In the genomic region with DNA sequence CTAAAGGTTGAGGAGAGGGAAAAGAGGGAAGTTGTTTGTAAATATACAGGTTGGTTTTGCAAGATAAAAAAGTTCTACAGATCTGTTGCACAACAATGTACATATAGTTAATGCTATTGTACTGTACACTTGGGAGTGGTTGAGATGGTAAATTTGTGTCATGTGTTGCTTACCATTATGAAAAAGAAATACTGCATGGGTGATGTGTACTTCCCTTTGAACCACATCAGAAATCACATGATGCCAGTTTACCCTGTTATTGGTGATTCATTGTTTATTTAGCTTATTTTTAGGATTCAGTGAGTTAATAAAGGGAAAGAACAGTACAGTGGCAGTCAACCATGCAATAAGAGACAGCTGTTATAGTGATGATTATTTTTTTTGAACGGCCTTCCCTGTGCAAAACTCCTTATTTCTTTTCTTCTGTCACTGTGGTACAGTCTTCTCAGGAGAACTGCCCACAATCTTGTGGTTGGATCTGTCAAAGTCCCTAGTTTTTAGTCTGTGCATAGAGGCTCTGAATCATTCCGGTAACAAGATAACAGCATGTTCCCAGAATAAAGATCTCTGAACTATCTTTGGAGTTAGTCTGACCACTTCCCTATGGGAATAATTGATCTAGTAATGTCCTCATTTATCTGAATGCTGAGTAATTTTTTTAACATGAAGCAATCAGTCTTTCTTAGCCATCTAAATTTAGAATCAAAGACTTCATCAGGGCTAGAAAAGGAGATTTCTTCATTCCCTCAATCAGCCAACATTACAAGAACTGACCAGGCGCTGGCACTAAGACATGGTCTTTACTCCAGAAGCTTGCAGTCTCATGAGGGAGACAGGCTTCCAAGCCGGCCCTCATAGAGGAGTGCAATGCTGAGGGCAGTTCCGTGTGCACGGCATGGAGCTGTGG, we compare ENCODE assay signal across 10 cellular contexts.
DNase-seq lines count a peak whose midpoint lies in the region; ATAC-seq and TF ChIP-seq lines count a peak whose summit lies in the region.
"Had no signal": no experiment of that assay in that cellular context is flagged by ENCODE, and none has a peak within 500 bp of the region (broad histone marks: within the 10 kb centered on the region; RNA-seq: fewer than 3 reads in every experiment).

No MANE protein-coding gene starts in this region.

- H3K9me2 ChIP-seq in OCI-LY7 (ENCODE audit: insufficient read depth, low read length): no peaks in the 10 kb centered on the region

- H3K4me2 ChIP-seq in OCI-LY7 (ENCODE audit: low read length) (peak overlapping the region; percentile 46), neuronal stem cell (ENCODE audit: insufficient read depth, low read length, poor library complexity, severe bottlenecking) (no peak overlapping the region)

- intact Hi-C loops in OCI-LY7 (cut with micrococcal nuclease; ENCODE audit: unreplicated experiment): no loop called here

- no peaks in the 10 kb centered on the region for H3K27me3 ChIP-seq in neuronal stem cell (ENCODE audit: control insufficient read depth in 3 of 3, insufficient read depth in 3 of 3, low read depth in 1 of 3, low read length in 3 of 3)
- no peaks in the 10 kb centered on the region for H3K27me3 ChIP-seq in CD8-positive, alpha-beta memory T cell (ENCODE audit: insufficient read depth, low read length, poor library complexity, severe bottlenecking)

- BruUV-seq in OCI-LY7 (replicated peaks; lab: Mats Ljungman, UMichigan): no TSS peak

- peak overlapping the region; percentile 80 for H3K23ac ChIP-seq in neuronal stem cell (ENCODE audit: low read depth, low read length, poor library complexity)

- H4K91ac ChIP-seq in neuronal stem cell (ENCODE audit: low read depth, low read length, poor library complexity): no peak overlapping the region

- H3K4me3 ChIP-seq in OCI-LY7 (ENCODE audit: low read depth, low read length, poor library complexity, severe bottlenecking): no peak overlapping the region
- no peak overlapping the region for H3K4me3 ChIP-seq in neuronal stem cell (ENCODE audit: low read length in 2 of 2)
- H3K4me3 ChIP-seq in CD8-positive, alpha-beta memory T cell (ENCODE audit: low read length): no peak overlapping the region

- DNase-seq in DMS53 treated with DMSO at 0.1 percent for 48 hours (lab: John Stamatoyannopoulos, UW; ENCODE audit: unreplicated experiment) (peak; percentile 78), OCI-LY7 (ENCODE audit: low spot score) (no peak), neuronal stem cell (ENCODE audit: low spot score) (no peak)
- no peak for DNase-seq in effector memory CD8-positive, alpha-beta T cell
- no peak for DNase-seq in effector CD8-positive, alpha-beta T cell (lab: John Stamatoyannopoulos, UW)
- DNase-seq in CD8-positive, alpha-beta memory T cell: no peak
- no peak for DNase-seq in stimulated activated CD4-positive, alpha-beta T cell treated with anti-CD3 and anti-CD28 coated beads, Interleukin-4, amount 100 ng/mL, for 4 hours
- no peak for DNase-seq in activated CD4-positive, CD25-positive, alpha-beta regulatory T cell (lab: John Stamatoyannopoulos, UW)
- DNase-seq: activated CD4-positive, alpha-beta T cell treated with anti-CD3 and anti-CD28 coated beads for 1 hour had no signal

- H3K4me1 ChIP-seq in OCI-LY7 (ENCODE audit: insufficient read depth, low read length, poor library complexity, severe bottlenecking) (peaks cover 17% of the 10 kb centered on the region), neuronal stem cell (ENCODE audit: control insufficient read depth in 2 of 2, insufficient read depth in 1 of 2, low read depth in 1 of 2, low read length in 2 of 2) (peaks cover 8 to 10% of the 10 kb centered on the region in 2 donors)
- H3K4me1 ChIP-seq in CD8-positive, alpha-beta memory T cell (ENCODE audit: insufficient read depth, low read length): no peaks in the 10 kb centered on the region

- no peaks in the 10 kb centered on the region for H3K4me1 Mint-ChIP-seq in effector memory CD8-positive, alpha-beta T cell (ENCODE audit: low read depth in 2 of 2)
- no peaks in the 10 kb centered on the region for H3K4me1 Mint-ChIP-seq in CD8-positive, alpha-beta memory T cell
- H3K4me1 Mint-ChIP-seq: stimulated activated effector memory CD8-positive, alpha-beta T cell treated with anti-CD3 and anti-CD28 coated beads, Interleukin-12 subunit alpha, Interleukin-12 subunit beta, amount 100 ng/mL, for 72 hours had no signal

- no peak overlapping the region for H3K18ac ChIP-seq in neuronal stem cell (ENCODE audit: low read length)

- H4K20me1 ChIP-seq in OCI-LY7 (ENCODE audit: insufficient read depth, low read length): no peaks in the 10 kb centered on the region

- POLR2A ChIA-PET in OCI-LY7 (lab: Charles Lee): interaction anchor here (1.1 to 1.3 kb wide), 2 partner anchors 11 to 13 kb away, joined by 3 to 6 read pairs; no protein-coding TSS in a partner anchor
- POLR2A ChIA-PET in CD8-positive, alpha-beta memory T cell (lab: Charles Lee): no interaction called here

- H3K4ac ChIP-seq in neuronal stem cell (ENCODE audit: low read length): no peak overlapping the region

- H3K27ac Mint-ChIP-seq in effector memory CD8-positive, alpha-beta T cell: no peak overlapping the region
- H3K27ac Mint-ChIP-seq in CD8-positive, alpha-beta memory T cell: no peak overlapping the region
- H3K27ac Mint-ChIP-seq: stimulated activated effector memory CD8-positive, alpha-beta T cell treated with anti-CD3 and anti-CD28 coated beads, Interleukin-12 subunit alpha, Interleukin-12 subunit beta, amount 100 ng/mL, for 72 hours had no signal

- peaks cover 10% of the 10 kb centered on the region; the same call in 1 of the 2 replicates for H3K9me3 ChIP-seq in OCI-LY7 (ENCODE audit: low read length)
- no peaks in the 10 kb centered on the region for H3K9me3 ChIP-seq in neuronal stem cell (replicated peaks in 1 of 2; ENCODE audit: control insufficient read depth in 2 of 2, insufficient read depth in 1 of 2, low read depth in 1 of 2, low read length in 2 of 2)
- no peaks in the 10 kb centered on the region for H3K9me3 ChIP-seq in CD8-positive, alpha-beta memory T cell (ENCODE audit: low read length)

- no peaks in the 10 kb centered on the region for H3K79me2 ChIP-seq in OCI-LY7 (ENCODE audit: insufficient read depth, low read depth, low read length)

- no peak overlapping the region for H2BK120ac ChIP-seq in neuronal stem cell (ENCODE audit: low read depth, low read length)

- TF ChIP-seq CTCF in OCI-LY7 (conservative IDR thresholded peaks at IDR 0.05; ENCODE audit: low read length): no peak

- peak overlapping the region; percentile 71 for H3K14ac ChIP-seq in neuronal stem cell (ENCODE audit: low read length)

- H3K27ac ChIP-seq in OCI-LY7 (ENCODE audit: low read depth, low read length, poor library complexity, severe bottlenecking) (no peak overlapping the region), neuronal stem cell (replicated peaks; ENCODE audit: low read length) (no peak overlapping the region)
- no peak overlapping the region for H3K27ac ChIP-seq in CD8-positive, alpha-beta memory T cell (ENCODE audit: low read depth, low read length)

- H4K8ac ChIP-seq in neuronal stem cell (ENCODE audit: low read depth, low read length): no peak overlapping the region

- H3K36me3 ChIP-seq in OCI-LY7 (ENCODE audit: insufficient read depth, low read length) (peaks cover 10% of the 10 kb centered on the region; the same call in 1 of the 2 replicates), neuronal stem cell (replicated peaks in 1 of 2; ENCODE audit: control insufficient read depth in 2 of 2, insufficient read depth in 2 of 2, low read length in 2 of 2) (no peaks in the 10 kb centered on the region)
- H3K36me3 ChIP-seq in CD8-positive, alpha-beta memory T cell (ENCODE audit: insufficient read depth, low read length): no peaks in the 10 kb centered on the region

- H3K36me3 Mint-ChIP-seq in effector memory CD8-positive, alpha-beta T cell (ENCODE audit: insufficient read depth): no peaks in the 10 kb centered on the region
- H3K36me3 Mint-ChIP-seq in CD8-positive, alpha-beta memory T cell: no peaks in the 10 kb centered on the region
- H3K36me3 Mint-ChIP-seq: stimulated activated effector memory CD8-positive, alpha-beta T cell treated with anti-CD3 and anti-CD28 coated beads, Interleukin-12 subunit alpha, Interleukin-12 subunit beta, amount 100 ng/mL, for 72 hours had no signal

- peak; percentile 33 for ATAC-seq in effector memory CD8-positive, alpha-beta T cell (replicated peaks)
- ATAC-seq: stimulated activated effector memory CD8-positive, alpha-beta T cell treated with anti-CD3 and anti-CD28 coated beads, Interleukin-12 subunit alpha, Interleukin-12 subunit beta, amount 100 ng/mL, for 72 hours had no signal

- H2AFZ ChIP-seq in OCI-LY7 (ENCODE audit: low read length) (0 out of 2 replicates have a peak overlapping the region, but pooled peaks have one; percentile 4), neuronal stem cell (ENCODE audit: low read length) (no peak overlapping the region)

- no peaks in the 10 kb centered on the region for H3K27me3 Mint-ChIP-seq in effector memory CD8-positive, alpha-beta T cell
- no peaks in the 10 kb centered on the region for H3K27me3 Mint-ChIP-seq in CD8-positive, alpha-beta memory T cell

- H3K4me3 Mint-ChIP-seq in effector memory CD8-positive, alpha-beta T cell: no peak overlapping the region
- H3K4me3 Mint-ChIP-seq in CD8-positive, alpha-beta memory T cell: no peak overlapping the region
- H3K4me3 Mint-ChIP-seq: stimulated activated effector memory CD8-positive, alpha-beta T cell treated with anti-CD3 and anti-CD28 coated beads, Interleukin-12 subunit alpha, Interleukin-12 subunit beta, amount 100 ng/mL, for 72 hours had no signal

- CTCF ChIA-PET in OCI-LY7 (lab: Charles Lee; ENCODE audit: unreplicated experiment): no interaction called here
- CTCF ChIA-PET in CD8-positive, alpha-beta memory T cell (lab: Charles Lee): no interaction called here

- H2BK12ac ChIP-seq in neuronal stem cell (ENCODE audit: low read length): no peak overlapping the region

- H2BK5ac ChIP-seq in neuronal stem cell (ENCODE audit: low read length): no peak overlapping the region

- H2BK15ac ChIP-seq in neuronal stem cell (ENCODE audit: low read length): no peak overlapping the region

- H3K79me1 ChIP-seq in neuronal stem cell (ENCODE audit: low read depth, low read length): no peaks in the 10 kb centered on the region

- H2AK5ac ChIP-seq in neuronal stem cell (ENCODE audit: low read depth, low read length): no peak overlapping the region

- no peak overlapping the region for H3K9ac ChIP-seq in neuronal stem cell (ENCODE audit: low read depth, low read length, poor library complexity)

- no CpG with 5 or more reads among the region's 6 CpGs for WGBS in neuronal stem cell (ENCODE audit: extremely low coverage in 2 of 2, insufficient read length in 2 of 2, insufficient replicate concordance in 1 of 2), 2 donors

- H3K9me3 Mint-ChIP-seq in effector memory CD8-positive, alpha-beta T cell: no peaks in the 10 kb centered on the region
- H3K9me3 Mint-ChIP-seq in CD8-positive, alpha-beta memory T cell: peaks cover 0 to 3% (median 0%) of the 10 kb centered on the region in 5 donors
- H3K9me3 Mint-ChIP-seq: stimulated activated effector memory CD8-positive, alpha-beta T cell treated with anti-CD3 and anti-CD28 coated beads, Interleukin-12 subunit alpha, Interleukin-12 subunit beta, amount 100 ng/mL, for 72 hours had no signal
